Comparison of ENCODE assay signal across 8 cellular contexts in the genomic region with DNA sequence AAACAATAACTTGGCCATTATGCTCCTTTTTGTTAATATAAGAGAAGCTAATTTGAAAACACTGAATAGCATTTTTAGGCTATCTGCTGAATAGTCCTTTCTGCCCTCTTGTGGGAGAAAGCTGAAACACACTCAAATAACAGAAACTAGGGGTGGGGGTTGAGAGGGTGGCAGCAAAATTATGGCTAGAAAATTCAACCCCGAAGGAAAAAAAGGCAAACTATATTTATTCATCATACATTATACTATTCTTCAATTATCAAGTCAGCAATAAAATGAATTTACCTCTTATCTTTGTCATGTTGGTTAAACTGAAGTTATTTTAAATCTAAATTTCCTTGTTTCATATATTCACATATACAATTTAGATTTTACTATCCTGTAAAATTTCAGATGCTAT.
DNase-seq lines count a peak whose midpoint lies in the region; ATAC-seq and TF ChIP-seq lines count a peak whose summit lies in the region.

No MANE protein-coding gene starts in this region.

- H3K27ac ChIP-seq in lung (ENCODE audit: low read depth in 1 of 2, low read length in 1 of 2) = no peak overlapping the region

- intact Hi-C loops in lower leg skin (cut with DNase I; ENCODE audit: low total_unique reads) = no loop called here

- no peak overlapping the region for H3K4me3 ChIP-seq in lung
- H3K4me3 ChIP-seq in lower leg skin (ENCODE audit: low read depth, poor library complexity, severe bottlenecking) = no peak overlapping the region

- DNase-seq in EL (peak; percentile 43), NCI-H774 (lab: John Stamatoyannopoulos, UW) (peak; percentile 58), cerebellar cortex (ENCODE audit: low spot score) (peak; percentile 55), lung (ENCODE audit: low spot score) (no peak), lower leg skin (ENCODE audit: low spot score in 2 of 2) (no peak)
- DNase-seq in activated naive CD4-positive, alpha-beta T cell (lab: John Stamatoyannopoulos, UW) = no peak

- peaks cover 0 to 3% of the 10 kb centered on the region in 2 donors for H3K4me1 ChIP-seq in lung (ENCODE audit: control insufficient read depth in 2 of 2, insufficient read depth in 2 of 2, low read length in 2 of 2)

- H3K36me3 ChIP-seq in lung (ENCODE audit: control insufficient read depth in 2 of 2, insufficient read depth in 2 of 2, low read length in 2 of 2) = peaks cover 0 to 1% of the 10 kb centered on the region in 2 donors

- H3K27me3 ChIP-seq in lung (ENCODE audit: control insufficient read depth, insufficient read depth) = no peaks in the 10 kb centered on the region

- 23 to 31% methylated on average over 1 of the region's 1 CpG for WGBS in lung, 2 donors
- 24 to 26% methylated on average over 1 of the region's 1 CpG for WGBS in lower leg skin, 2 donors

- peak; percentile 39 for TF ChIP-seq CTCF in lung (IDR thresholded peaks at IDR 0.05; ENCODE audit: control extremely low read depth, extremely low read depth)
- no peak for TF ChIP-seq CTCF in lower leg skin (IDR thresholded peaks at IDR 0.05)

- TF ChIP-seq POLR2A in lower leg skin (IDR thresholded peaks at IDR 0.05) = no peak

- H3K9me3 ChIP-seq in lung (ENCODE audit: control insufficient read depth in 2 of 2, insufficient read depth in 1 of 2, low read length in 1 of 2) = no peaks in the 10 kb centered on the region

- peak; percentile 62 for ATAC-seq in HG03432 (IDR thresholded peaks at IDR 0.05; ENCODE audit: unreplicated experiment)
- peak; percentile 75 for ATAC-seq in lung (ENCODE audit: insufficient read depth, low FRiP score)
- ATAC-seq in HG03469 (IDR thresholded peaks at IDR 0.05; ENCODE audit: unreplicated experiment) = no peak

Comparison
In these comparisons a context has a peak if more than half of its experiments do, and no peak if none do; other contexts are left out.
1. DNase-seq: peak in EL (single experiment), NCI-H774 (single experiment) and cerebellar cortex (single experiment); none in lung (single experiment), lower leg skin (0 of 2) and activated naive CD4-positive, alpha-beta T cell (0 of 4).